ENCODE assay signal across 24 cellular contexts in genomic region chr15:65994832-65995231, GRCh38.
A peak's percentile ranks its signal among the peaks of the same experiment; 100 is the strongest.
DNase-seq lines count a peak whose midpoint lies in the region; FAIRE-seq and TF ChIP-seq lines count a peak whose summit lies in the region.
"Had no signal": no experiment of that assay in that cellular context is flagged by ENCODE, and none has a peak within 500 bp of the region (broad histone marks: within the 10 kb centered on the region; RNA-seq: fewer than 3 reads in every experiment).

No MANE protein-coding gene starts in this region.

- H2BK5ac ChIP-seq in H1 (ENCODE audit: low read depth, low read length), result no peak overlapping the region

- no peak overlapping the region for H4K91ac ChIP-seq in H1 (replicated peaks; ENCODE audit: insufficient read length, low read length)

- H3K4me3 ChIP-seq in HEK293 (ENCODE audit: low read depth, low read length) (no peak overlapping the region), H1 (ENCODE audit: extremely low read depth in 1 of 4, insufficient read depth in 2 of 4, low read depth in 3 of 4, low read length in 4 of 4) (no peak overlapping the region), small intestine (ENCODE audit: low read depth in 1 of 2, low read length in 2 of 2) (no peak overlapping the region)
- H3K4me3 ChIP-seq: BLaER1 treated with 17β-estradiol and CSF1 and Interleukin-3, amounts not matched to agents 10 nM and 100 nM; GM12878; GM23248 had no signal

- H4K5ac ChIP-seq in H1 (ENCODE audit: insufficient read length, low read depth, low read length), result no peak overlapping the region

- no peak overlapping the region for H3K9ac ChIP-seq in H1 (replicated peaks in 1 of 4; ENCODE audit: extremely low read depth in 1 of 4, low read depth in 3 of 4, low read length in 3 of 4)
- H3K9ac ChIP-seq: BLaER1 treated with 17β-estradiol and CSF1 and Interleukin-3, amounts not matched to agents 10 nM and 100 nM; GM23248 had no signal

- H2BK20ac ChIP-seq in H1 (ENCODE audit: low read length), result no peak overlapping the region

- no peaks in the 10 kb centered on the region for H4K20me1 ChIP-seq in H1 (replicated peaks in 1 of 2; ENCODE audit: control insufficient read depth in 1 of 2, insufficient read depth in 2 of 2, low read length in 2 of 2)

- no peaks in the 10 kb centered on the region for H3K27me3 ChIP-seq in H1 (replicated peaks in 1 of 4; ENCODE audit: control insufficient read depth in 3 of 4, extremely low read depth in 1 of 4, insufficient read depth in 3 of 4, low read length in 3 of 4)
- peaks cover 0 to 8% of the 10 kb centered on the region in 2 donors for H3K27me3 ChIP-seq in small intestine (ENCODE audit: control insufficient read depth in 2 of 2, insufficient read depth in 2 of 2, low read length in 2 of 2)
- H3K27me3 ChIP-seq: BE2C; BLaER1 treated with 17β-estradiol and CSF1 and Interleukin-3, amounts not matched to agents 10 nM and 100 nM had no signal

- H3K36me3 ChIP-seq in HEK293 (ENCODE audit: control insufficient read depth in 2 of 2, insufficient read depth in 1 of 2, low read length in 2 of 2) (no peaks in the 10 kb centered on the region), H1 (ENCODE audit: control insufficient read depth in 2 of 4, insufficient read depth in 4 of 4, low read length in 3 of 4) (no peaks in the 10 kb centered on the region), small intestine (ENCODE audit: control insufficient read depth in 2 of 2, insufficient read depth in 2 of 2, low read length in 2 of 2) (no peaks in the 10 kb centered on the region)
- H3K36me3 ChIP-seq: BE2C; BLaER1 treated with 17β-estradiol and CSF1 and Interleukin-3, amounts not matched to agents 10 nM and 100 nM had no signal

- no peak overlapping the region for H2BK120ac ChIP-seq in H1 (replicated peaks; ENCODE audit: low read depth, low read length)

- CTCF ChIA-PET in HEK293 (lab: Yijun Ruan, JAX), result no interaction called here
- CTCF ChIA-PET in H1 (lab: Charles Lee; ENCODE audit: partially characterized antibody), result interaction anchor here (1.5 to 9.7 kb wide), 2 partner anchors 9 to 14 kb away, joined by 3 to 70 read pairs; no protein-coding TSS in a partner anchor

- no peak overlapping the region for H2AFZ ChIP-seq in H1 (ENCODE audit: low read length)
- H2AFZ ChIP-seq: GM23248 had no signal

- no peak overlapping the region for H3K14ac ChIP-seq in H1 (ENCODE audit: insufficient read length)

- peak; percentile 11 for DNase-seq in NCI-H82 (lab: John Stamatoyannopoulos, UW)
- DNase-seq in NCI-H82 treated with DMSO at 0.1 percent for 48 hours (lab: John Stamatoyannopoulos, UW; ENCODE audit: unreplicated experiment), result no peak
- DNase-seq in H1 (ENCODE audit: low read depth in 1 of 2, low spot score in 2 of 2), result no peak
- no peak for DNase-seq in NCI-H187 treated with DMSO at 0.1 percent for 48 hours (lab: John Stamatoyannopoulos, UW)
- no peak for DNase-seq in small intestine
- no peak for DNase-seq in NCI-H524 (lab: John Stamatoyannopoulos, UW)
- DNase-seq: AML-193; BE2C; CD4-positive, alpha-beta T cell; CD8-positive, alpha-beta memory T cell; DMS 273 treated with DMSO at 0.1 percent for 48 hours; DMS79; EL; GDM1; GM23248; HCEC 1CT had no signal

- no peaks in the 10 kb centered on the region; the same call in 1 of the 2 replicates for H3K79me1 ChIP-seq in H1 (ENCODE audit: low read depth, low read length)

- no peak overlapping the region for H3K18ac ChIP-seq in H1 (ENCODE audit: extremely low read depth, low read length)

- TF ChIP-seq CTCF in HEK293 (tag by site-specific recombination; IDR thresholded peaks at IDR 0.05) (no peak), H1 (IDR thresholded peaks at IDR 0.05; ENCODE audit: control extremely low read depth in 1 of 3, insufficient read depth in 1 of 3, low read depth in 1 of 3, low read length in 3 of 3) (no peak)

- H2BK15ac ChIP-seq in H1 (ENCODE audit: low read length), result peak overlapping the region; percentile 62; the same call in 1 of the 2 replicates

- no peak overlapping the region for H2AK5ac ChIP-seq in H1 (ENCODE audit: low read depth, low read length)

- FAIRE-seq in H1 (lab: Jason Lieb, UNC), result no peak
- no peak for FAIRE-seq in small intestine (lab: Jason Lieb, UNC)
- FAIRE-seq: A204.1, D721Med, GM12878, GM19239, H54 had no signal

- H3K9me3 ChIP-seq in HEK293 (ENCODE audit: control insufficient read depth, insufficient read depth, low read depth, low read length) (no peaks in the 10 kb centered on the region), H1 (ENCODE audit: insufficient read depth in 2 of 2, low read depth in 1 of 2, low read length in 1 of 2) (no peaks in the 10 kb centered on the region), small intestine (ENCODE audit: control insufficient read depth, low read depth) (no peaks in the 10 kb centered on the region)
- H3K9me3 ChIP-seq: BE2C; BLaER1 treated with 17β-estradiol and CSF1 and Interleukin-3, amounts not matched to agents 10 nM and 100 nM had no signal

- POLR2A ChIA-PET in HEK293 (lab: Yijun Ruan, JAX), result no interaction called here
- POLR2A ChIA-PET in H1 (lab: Charles Lee; ENCODE audit: partially characterized antibody), result interaction anchor here (1.2 kb wide), 1 partner anchor 9 kb away, joined by 3 read pairs; no protein-coding TSS in a partner anchor

- H3K4me2 ChIP-seq in H1 (ENCODE audit: insufficient read depth in 1 of 2, low read depth in 2 of 2, low read length in 2 of 2), result no peak overlapping the region

- H3K27ac ChIP-seq in HEK293 (ENCODE audit: extremely low read depth, low read depth, low read length) (no peak overlapping the region), H1 (ENCODE audit: low read depth, low read length) (no peak overlapping the region), small intestine (ENCODE audit: low read depth in 1 of 2, low read length in 1 of 2) (no peak overlapping the region)
- H3K27ac ChIP-seq: 22Rv1; BLaER1 treated with 17β-estradiol and CSF1 and Interleukin-3, amounts not matched to agents 10 nM and 100 nM; GM23248 had no signal

- no peak for TF ChIP-seq EP300 in H1 (IDR thresholded peaks at IDR 0.05; ENCODE audit: borderline replicate concordance in 1 of 2, low read depth in 2 of 2, low read length in 2 of 2)

- no peak for TF ChIP-seq POLR2A in H1 (IDR thresholded peaks at IDR 0.05; ENCODE audit: control extremely low read depth in 1 of 2, low read depth in 2 of 2, low read length in 2 of 2)

- no peaks in the 10 kb centered on the region for H3K79me2 ChIP-seq in H1 (ENCODE audit: control insufficient read depth in 1 of 2, insufficient read depth in 2 of 2, low read length in 2 of 2)

- H3K23ac ChIP-seq in H1 (ENCODE audit: insufficient read length), result no peak overlapping the region

- TF ChIP-seq RAD21 in H1 (IDR thresholded peaks at IDR 0.05 in 1 of 2, conservative IDR thresholded peaks at IDR 0.05 in 1 of 2; ENCODE audit: low read depth in 2 of 2, low read length in 2 of 2), result no peak

- no peak overlapping the region for H3K56ac ChIP-seq in H1 (replicated peaks; ENCODE audit: insufficient read length, low read depth, low read length)

- no peaks in the 10 kb centered on the region for H3K23me2 ChIP-seq in H1 (ENCODE audit: low read depth, low read length)

- no peak overlapping the region for H2BK12ac ChIP-seq in H1 (ENCODE audit: low read depth, low read length)

- H3K4ac ChIP-seq in H1 (replicated peaks; ENCODE audit: insufficient read length, low read depth, low read length), result no peak overlapping the region

- H3K4me1 ChIP-seq in HEK293 (ENCODE audit: control insufficient read depth, insufficient read depth, low read length), result no peaks in the 10 kb centered on the region
- H3K4me1 ChIP-seq in H1 (replicated peaks in 1 of 4; ENCODE audit: control insufficient read depth in 3 of 4, insufficient read depth in 4 of 4, low read length in 3 of 4), result peaks cover 0 to 19% (median 5%) of the 10 kb centered on the region in 4 experiments; a peak in 5 of 7 replicates
- H3K4me1 ChIP-seq in small intestine (ENCODE audit: control insufficient read depth in 2 of 2, insufficient read depth in 1 of 2, low read depth in 1 of 2, low read length in 1 of 2), result no peaks in the 10 kb centered on the region
- H3K4me1 ChIP-seq: BLaER1 treated with 17β-estradiol and CSF1 and Interleukin-3, amounts not matched to agents 10 nM and 100 nM had no signal

- 0 out of 2 replicates have a peak overlapping the region, but pooled peaks have one; percentile 29 for H4K8ac ChIP-seq in H1 (ENCODE audit: extremely low read depth, insufficient read depth, low read length)

- WGBS in H1 (ENCODE audit: extremely low coverage in 1 of 2, insufficient coverage in 1 of 2, insufficient read length in 1 of 2, insufficient replicate concordance in 2 of 2, low coverage in 1 of 2, low lambda C conversion rate in 2 of 2, missing lambda C conversion rate in 1 of 2), 2 experiments, result 91% methylated on average over 4 of the region's 4 CpGs; no CpG with 5 or more reads in 1 of the 2 experiments
- WGBS in small intestine, 3 donors, result 52 to 71% (median 67%) methylated on average over 4 of the region's 4 CpGs

TF ChIP-seq in HEK293, 187 proteins besides CTCF, POLR2A, EP300 and RAD21:
- TF ChIP-seq ZNF311 (tag by site-specific recombination; IDR thresholded peaks at IDR 0.05; ENCODE audit: borderline replicate concordance) (0 out of 2 replicates have a peak, but pooled peaks have one; percentile 18), ZNF654 (tag by site-specific recombination; IDR thresholded peaks at IDR 0.05; ENCODE audit: low read depth) (no peak)
TF ChIP-seq in HEK293: peak in this region for 1.

TF ChIP-seq in H1, 55 proteins besides CTCF, POLR2A, EP300 and RAD21:
- no peak for TF ChIP-seq MAX (IDR thresholded peaks at IDR 0.05)
- TF ChIP-seq SP4 (IDR thresholded peaks at IDR 0.05; ENCODE audit: low read length), result no peak
- no peak for TF ChIP-seq SUZ12 (IDR thresholded peaks at IDR 0.05; ENCODE audit: low read length)
- TF ChIP-seq TBP (IDR thresholded peaks at IDR 0.05; ENCODE audit: low read depth, low read length), result no peak
- TF ChIP-seq TAF1 (IDR thresholded peaks at IDR 0.05; ENCODE audit: low read depth, low read length), result no peak
- TF ChIP-seq POU5F1 (IDR thresholded peaks at IDR 0.05; ENCODE audit: low read depth, low read length), result no peak
- TF ChIP-seq POLR2AphosphoS5 (IDR thresholded peaks at IDR 0.05; ENCODE audit: low read depth, low read length), result no peak
- TF ChIP-seq YY1 (IDR thresholded peaks at IDR 0.05; ENCODE audit: low read depth, low read length), result no peak
- no peak for TF ChIP-seq CHD2 (IDR thresholded peaks at IDR 0.05; ENCODE audit: low read length)
- no peak for TF ChIP-seq SAP30 (IDR thresholded peaks at IDR 0.05; ENCODE audit: insufficient read depth, insufficient replicate concordance, low read length)
- TF ChIP-seq PHF8 (conservative IDR thresholded peaks at IDR 0.05; ENCODE audit: low read depth, low read length), result no peak
- TF ChIP-seq ASH2L (IDR thresholded peaks at IDR 0.05; ENCODE audit: low read length), result no peak
- TF ChIP-seq RFX5 (IDR thresholded peaks at IDR 0.05; ENCODE audit: borderline replicate concordance, low read depth, low read length), result no peak
